Comparison of ENCODE assay signal across 23 cellular contexts in genomic region chr2:234476766-234477165, GRCh38. TPM values are rescaled to one million over a fixed set of nuclear protein-coding genes. Genes with fewer than 3 reads are reported as not detected.
DNase-seq lines count a peak whose midpoint lies in the region; ATAC-seq, FAIRE-seq and TF ChIP-seq lines count a peak whose summit lies in the region.
"Had no signal": no experiment of that assay in that cellular context is flagged by ENCODE, and none has a peak within 500 bp of the region (broad histone marks: within the 10 kb centered on the region; RNA-seq: fewer than 3 reads in every experiment).

No MANE protein-coding gene starts in this region.

- H3K36me3 ChIP-seq in GM23338 (ENCODE audit: insufficient read depth), result no peaks in the 10 kb centered on the region

- DNase-seq in D721Med (ENCODE audit: insufficient read length, low spot score) (no peak), GM23338 (ENCODE audit: low spot score) (peak; percentile 38), SK-MEL-5 (ENCODE audit: low read depth, low spot score) (peak; percentile 4), epithelial cell of esophagus (ENCODE audit: low read depth) (peak; percentile 70), HT-29 (ENCODE audit: low spot score) (no peak)
- no peak for DNase-seq in stimulated activated naive B cell treated with anti-CD40 and anti-IgM and Interleukin-4, amounts not matched to agents 10 μg/mL and 1 μg/mL and 100 μg/mL, for 72 hours
- no peak for DNase-seq in stimulated activated naive CD8-positive, alpha-beta T cell treated with anti-CD3 and anti-CD28 coated beads, Interleukin-15, amount 100 ng/mL, for 72 hours
- DNase-seq: AML-193, GDM1, GM23248, NCI-H1105 treated with DMSO at 0.1 percent for 48 hours, NCI-H1694, NCI-H2227 treated with DMSO at 0.1 percent for 48 hours, NCI-H510A treated with DMSO at 0.1 percent for 48 hours, NCI-H774, PC-3, RPMI8226, SHP77 treated with DMSO at 0.1 percent for 48 hours had no signal

- H3K4me3 ChIP-seq in GM23338 (no peak overlapping the region), epithelial cell of esophagus (ENCODE audit: low read length) (no peak overlapping the region)
- H3K4me3 ChIP-seq: GM23248 had no signal

- peaks cover 10% of the 10 kb centered on the region for H3K27me3 Mint-ChIP-seq in GM23338 (ENCODE audit: insufficient read depth, low read depth, poor library complexity)
- H3K27me3 Mint-ChIP-seq in stimulated activated naive B cell treated with anti-CD40 and anti-IgM and Interleukin-4, amounts not matched to agents 10 μg/mL and 1 μg/mL and 100 μg/mL, for 72 hours, result peaks cover 19 to 31% of the 10 kb centered on the region in 2 donors
- no peaks in the 10 kb centered on the region for H3K27me3 Mint-ChIP-seq in stimulated activated naive CD8-positive, alpha-beta T cell treated with anti-CD3 and anti-CD28 coated beads, Interleukin-15, amount 100 ng/mL, for 72 hours

- no peak for FAIRE-seq in D721Med (lab: Jason Lieb, UNC)
- FAIRE-seq: GM19239 had no signal

- H3K36me3 Mint-ChIP-seq in GM23338 (ENCODE audit: low read depth), result no peaks in the 10 kb centered on the region; the same call in 2 of the 3 replicates
- peaks cover 3 to 5% of the 10 kb centered on the region in 2 donors for H3K36me3 Mint-ChIP-seq in stimulated activated naive B cell treated with anti-CD40 and anti-IgM and Interleukin-4, amounts not matched to agents 10 μg/mL and 1 μg/mL and 100 μg/mL, for 72 hours

- no peaks in the 10 kb centered on the region for H3K79me2 ChIP-seq in GM23338 (replicated peaks; ENCODE audit: insufficient read depth)

- no peaks in the 10 kb centered on the region for H3F3A ChIP-seq in GM23338 (replicated peaks; ENCODE audit: low read depth)

- H3K9me3 Mint-ChIP-seq in GM23338, result no peaks in the 10 kb centered on the region; the same call in 2 of the 3 replicates
- peaks cover 0 to 11% of the 10 kb centered on the region in 2 donors for H3K9me3 Mint-ChIP-seq in stimulated activated naive B cell treated with anti-CD40 and anti-IgM and Interleukin-4, amounts not matched to agents 10 μg/mL and 1 μg/mL and 100 μg/mL, for 72 hours
- H3K9me3 Mint-ChIP-seq in stimulated activated naive CD8-positive, alpha-beta T cell treated with anti-CD3 and anti-CD28 coated beads, Interleukin-15, amount 100 ng/mL, for 72 hours, result peaks cover 0 to 25% of the 10 kb centered on the region in 2 donors
- H3K9me3 Mint-ChIP-seq: IgD-negative memory B cell had no signal

- H3K4me2 ChIP-seq in GM23338, result no peak overlapping the region

- H3K4me3 Mint-ChIP-seq in GM23338, result no peak overlapping the region
- no peak overlapping the region for H3K4me3 Mint-ChIP-seq in stimulated activated naive B cell treated with anti-CD40 and anti-IgM and Interleukin-4, amounts not matched to agents 10 μg/mL and 1 μg/mL and 100 μg/mL, for 72 hours
- H3K4me3 Mint-ChIP-seq in stimulated activated naive CD8-positive, alpha-beta T cell treated with anti-CD3 and anti-CD28 coated beads, Interleukin-15, amount 100 ng/mL, for 72 hours, result no peak overlapping the region

- ATAC-seq in GM23338, result peak; percentile 36; the same call in 1 of the 3 replicates
- ATAC-seq in GM21367 (IDR thresholded peaks at IDR 0.05; ENCODE audit: unreplicated experiment), result no peak
- ATAC-seq in stimulated activated naive B cell treated with anti-CD40 and anti-IgM and Interleukin-4, amounts not matched to agents 10 μg/mL and 1 μg/mL and 100 μg/mL, for 72 hours (replicated peaks), result no peak
- no peak for ATAC-seq in stimulated activated naive CD8-positive, alpha-beta T cell treated with anti-CD3 and anti-CD28 coated beads, Interleukin-15, amount 100 ng/mL, for 72 hours
- ATAC-seq: PC-3, SK-N-SH treated with all-trans-retinoic acid at 6 μM for 48 hours had no signal

- no peak overlapping the region for H2AFZ ChIP-seq in GM23338
- H2AFZ ChIP-seq: GM23248 had no signal

- H3K27me3 ChIP-seq in GM23338 (ENCODE audit: insufficient read depth), result no peaks in the 10 kb centered on the region

- no peak overlapping the region for H3K27ac Mint-ChIP-seq in GM23338
- no peak overlapping the region for H3K27ac Mint-ChIP-seq in stimulated activated naive B cell treated with anti-CD40 and anti-IgM and Interleukin-4, amounts not matched to agents 10 μg/mL and 1 μg/mL and 100 μg/mL, for 72 hours
- no peak overlapping the region for H3K27ac Mint-ChIP-seq in stimulated activated naive CD8-positive, alpha-beta T cell treated with anti-CD3 and anti-CD28 coated beads, Interleukin-15, amount 100 ng/mL, for 72 hours
- H3K27ac Mint-ChIP-seq: IgD-negative memory B cell had no signal

- peaks cover 22% of the 10 kb centered on the region for H3K9me2 ChIP-seq in GM23338 (ENCODE audit: insufficient read depth)

- no peaks in the 10 kb centered on the region for H3K4me1 ChIP-seq in GM23338 (ENCODE audit: insufficient read depth)

- H3K27ac ChIP-seq in GM23338 (ENCODE audit: low read depth), result no peak overlapping the region
- H3K27ac ChIP-seq: C4-2B, GM23248 had no signal

- H4K20me1 ChIP-seq in GM23338 (replicated peaks; ENCODE audit: insufficient read depth), result 0 out of 2 replicates have a peak, but pooled peaks cover 2% of the 10 kb centered on the region

- TF ChIP-seq CTCF in D721Med (IDR thresholded peaks at IDR 0.05; ENCODE audit: insufficient read depth, missing control alignments) (peak; percentile 7), GM23338 (conservative IDR thresholded peaks at IDR 0.05; ENCODE audit: low read depth in 2 of 2) (peak in 1 of 2 experiments; percentile 58; a peak in 2 of 4 replicates), epithelial cell of esophagus (IDR thresholded peaks at IDR 0.05; ENCODE audit: insufficient read depth, low read depth, low read length, missing control alignments) (peak; percentile 18)

- no peaks in the 10 kb centered on the region for H3K4me1 Mint-ChIP-seq in GM23338
- peaks cover 12 to 32% of the 10 kb centered on the region in 2 donors for H3K4me1 Mint-ChIP-seq in stimulated activated naive B cell treated with anti-CD40 and anti-IgM and Interleukin-4, amounts not matched to agents 10 μg/mL and 1 μg/mL and 100 μg/mL, for 72 hours
- peaks cover 60% of the 10 kb centered on the region for H3K4me1 Mint-ChIP-seq in stimulated activated naive CD8-positive, alpha-beta T cell treated with anti-CD3 and anti-CD28 coated beads, Interleukin-15, amount 100 ng/mL, for 72 hours

- in situ Hi-C loops in SK-MEL-5 (cut with HindIII; ENCODE audit: low pct_unique_long_range_greater_than_20kb, low sequenced_read_pairs), result no loop called here

TF ChIP-seq in GM23338, 12 proteins besides CTCF, POLR2A, EP300 and RAD21 (continues in another document):
- no peak for TF ChIP-seq CREB1 (CRISPR knock-in tag; IDR thresholded peaks at IDR 0.05; ENCODE audit: low read depth)
- TF ChIP-seq EZH2 (IDR thresholded peaks at IDR 0.05; ENCODE audit: low read depth, unreplicated experiment), result no peak
- TF ChIP-seq ETS1 (IDR thresholded peaks at IDR 0.05), result no peak
- no peak for TF ChIP-seq EZH2phosphoT487 (IDR thresholded peaks at IDR 0.05; ENCODE audit: unreplicated experiment)
- no peak for TF ChIP-seq ZNF114 (CRISPR knock-in tag; IDR thresholded peaks at IDR 0.05)
- TF ChIP-seq STAT1 (IDR thresholded peaks at IDR 0.05; ENCODE audit: unreplicated experiment), result no peak
- TF ChIP-seq JUNB (IDR thresholded peaks at IDR 0.05; ENCODE audit: unreplicated experiment), result no peak

RNA-seq across cellular contexts. Expression of gene ARL4C, which starts 20.1 kb away (rescaled TPM):
- 9.1 and 9.9 TPM in 2 replicates for total RNA-seq in GM23338 (2014; rRNA removed; shearing (Covaris generic))
- 5.6 and 5.8 TPM in 2 replicates for polyA plus RNA-seq in GM23338 (2016; fragmentation: Nextera tagmentation; extraction: Ambion mirVana)
- total RNA-seq in SK-MEL-5 (2014; rRNA removed; shearing (Covaris generic)), result 4.3 and 6.1 TPM in 2 replicates
- polyA plus RNA-seq in SK-MEL-5 (2015; cell fraction: cytosol; rRNA removed), result 8.3 and 9.9 TPM in 2 replicates
- 4.1 and 5.2 TPM in 2 replicates for polyA plus RNA-seq in SK-MEL-5 (2015; cell fraction: nucleus; rRNA removed)
- 1.5 and 2.1 TPM in 2 replicates for total RNA-seq in HT-29 (2014; rRNA removed; shearing (Covaris generic))

Comparison
In these comparisons a context has a peak if more than half of its experiments do, and no peak if none do; other contexts are left out.
1. DNase-seq: peak in GM23338 (single experiment), SK-MEL-5 (single experiment) and epithelial cell of esophagus (single experiment); none in D721Med (single experiment), HT-29 (single experiment), stimulated activated naive B cell treated with anti-CD40 and anti-IgM and Interleukin-4, amounts not matched to agents 10 μg/mL and 1 μg/mL and 100 μg/mL, for 72 hours (single experiment) and stimulated activated naive CD8-positive, alpha-beta T cell treated with anti-CD3 and anti-CD28 coated beads, Interleukin-15, amount 100 ng/mL, for 72 hours (0 of 2).